9 cellular contexts compared by ENCODE assay signal in the genomic region with DNA sequence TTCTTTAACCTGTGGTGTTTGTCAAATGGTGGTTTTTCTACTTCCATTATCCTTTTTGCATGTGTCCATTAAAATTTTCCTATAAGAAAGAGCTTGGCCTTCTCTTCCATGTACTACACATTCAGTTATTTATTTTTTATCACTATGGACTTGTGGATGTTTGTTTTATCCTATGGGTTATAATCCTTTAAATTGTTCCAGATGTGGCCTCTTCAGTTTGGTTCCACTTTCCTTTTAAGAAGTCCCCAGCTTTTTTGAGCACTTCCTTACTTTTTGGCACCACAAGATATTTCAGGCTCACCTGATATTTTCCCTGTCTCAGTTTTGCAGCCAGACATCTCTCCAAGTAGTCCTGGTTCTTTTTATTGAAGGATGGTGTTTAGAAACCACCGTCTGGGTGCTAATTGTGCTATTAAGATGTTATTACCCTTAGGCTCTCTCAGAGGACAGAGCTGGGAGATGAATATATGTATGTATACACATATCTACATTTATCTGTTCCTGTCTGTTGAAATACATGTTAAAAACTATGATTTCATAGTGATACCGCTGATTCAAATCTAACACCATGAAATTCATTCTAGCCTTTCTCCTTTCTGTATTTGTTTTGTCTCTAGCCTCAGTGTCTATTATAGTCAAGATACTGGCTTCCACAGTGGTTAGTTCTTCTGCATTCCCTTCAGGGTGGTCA.
A peak's percentile ranks its signal among the peaks of the same experiment; 100 is the strongest.
DNase-seq lines count a peak whose midpoint lies in the region; ATAC-seq and TF ChIP-seq lines count a peak whose summit lies in the region.
"Had no signal": no experiment of that assay in that cellular context is flagged by ENCODE, and none has a peak within 500 bp of the region (broad histone marks: within the 10 kb centered on the region; RNA-seq: fewer than 3 reads in every experiment).

No MANE protein-coding gene starts in this region.

- no peak for TF ChIP-seq CTCF in HFF-Myc (IDR thresholded peaks at IDR 0.05; ENCODE audit: low read depth, low read length, missing control alignments)

- H3K36me3 ChIP-seq in skeletal muscle satellite cell (ENCODE audit: insufficient read depth, low read length) = peaks cover 3% of the 10 kb centered on the region

- H3K4me2 ChIP-seq in skeletal muscle satellite cell (ENCODE audit: low read length) = peak overlapping the region; percentile 2

- H3K4me3 ChIP-seq in HFF-Myc (replicated peaks; ENCODE audit: low read depth, low read length) = no peak overlapping the region
- no peak overlapping the region for H3K4me3 ChIP-seq in skeletal muscle satellite cell (ENCODE audit: low read length)

- no peaks in the 10 kb centered on the region for H3K9me3 ChIP-seq in skeletal muscle satellite cell (replicated peaks; ENCODE audit: low read length)

- peak; percentile 74 for ATAC-seq in GM19025 (IDR thresholded peaks at IDR 0.05; ENCODE audit: low read depth, unreplicated experiment)
- ATAC-seq in HG03521 (IDR thresholded peaks at IDR 0.05; ENCODE audit: unreplicated experiment) = peak; percentile 60

- no peak overlapping the region for H3K9ac ChIP-seq in skeletal muscle satellite cell (ENCODE audit: low read depth, low read length)

- peaks cover 19% of the 10 kb centered on the region for H3K4me1 ChIP-seq in skeletal muscle satellite cell (ENCODE audit: control insufficient read depth, insufficient read depth, low read length)

- H3K27me3 ChIP-seq in skeletal muscle satellite cell (ENCODE audit: control insufficient read depth, insufficient read depth, low read length) = no peaks in the 10 kb centered on the region

- DNase-seq in HFF-Myc (ENCODE audit: extremely low read depth, low read depth) (peak; percentile 43), anterior cingulate cortex (lab: John Stamatoyannopoulos, UW) (no peak), DMS 273 treated with DMSO at 0.1 percent for 48 hours (lab: John Stamatoyannopoulos, UW) (no peak), activated gamma-delta T cell (lab: John Stamatoyannopoulos, UW) (no peak)
- DNase-seq: NCI-H1092 treated with DMSO at 0.1 percent for 48 hours, trophoblast cell had no signal
